ENCODE assay signal across 9 cellular contexts in genomic region chr5:110514030-110514429, GRCh38.
"Had no signal": no experiment of that assay in that cellular context is flagged by ENCODE, and none has a peak within 500 bp of the region (broad histone marks: within the 10 kb centered on the region; RNA-seq: fewer than 3 reads in every experiment).

No MANE protein-coding gene starts in this region.

- H3K9me3 ChIP-seq: HAP-1 had no signal

- ATAC-seq: HCT116, HepG2 had no signal

- H3K36me3 ChIP-seq: HAP-1 had no signal

- H3K27ac ChIP-seq: GM23248, HL-60 had no signal

- H3K4me1 ChIP-seq: HAP-1 had no signal

- H3K4me3 ChIP-seq: GM23248, HAP-1 had no signal

- DNase-seq: GM23248, GOT3, H7, HFFc6, KBM-7 had no signal

- H3K9ac ChIP-seq: GM23248 had no signal
